ENCODE assay signal across 9 cellular contexts in genomic region chr12:98424726-98425401, GRCh38.
DNase-seq lines count a peak whose midpoint lies in the region; ATAC-seq and TF ChIP-seq lines count a peak whose summit lies in the region.
"Had no signal": no experiment of that assay in that cellular context is flagged by ENCODE, and none has a peak within 500 bp of the region (broad histone marks: within the 10 kb centered on the region; RNA-seq: fewer than 3 reads in every experiment).

No MANE protein-coding gene starts in this region.

- H3K4me3 ChIP-seq in body of pancreas, result no peak overlapping the region
- H3K4me3 ChIP-seq: BLaER1 had no signal

- intact Hi-C loops in body of pancreas (cut with DNase I), result loop anchor here (10.0 kb wide), 1 partner anchor 100 kb away; no protein-coding TSS in a partner anchor

- H3K27ac ChIP-seq in body of pancreas, result no peak overlapping the region
- H3K27ac ChIP-seq: BLaER1 had no signal

- peaks cover 14% of the 10 kb centered on the region for H3K4me1 ChIP-seq in body of pancreas
- H3K4me1 ChIP-seq: BLaER1 had no signal

- WGBS in body of pancreas, 2 donors, result 11 to 17% methylated on average over 8 to 9 of the region's 9 CpGs

- DNase-seq in NCI-H1417 (lab: John Stamatoyannopoulos, UW) (peak; percentile 48 to 72 (median 52)), NCI-H1417 treated with DMSO at 0.1 percent for 48 hours (lab: John Stamatoyannopoulos, UW) (no peak), NCI-H1436 treated with DMSO at 0.1 percent for 48 hours (lab: John Stamatoyannopoulos, UW) (peak; percentile 2), T-helper 2 cell (peak in 4 of 5 experiments; percentile 2 to 65 (median 20)), body of pancreas (peak; percentile 72 to 83 (median 76)), iPS-NIHi11 (ENCODE audit: low spot score) (peak; percentile 76)
- DNase-seq in stimulated activated CD4-positive, alpha-beta T cell treated with anti-CD3 and anti-CD28 coated beads, Interleukin-12 subunit alpha, Interleukin-12 subunit beta, amount 100 ng/mL, for 48 hours (ENCODE audit: low read depth in 2 of 3, low spot score in 1 of 3), result peak; percentile 26 to 52 (median 35)

- H3K9me3 ChIP-seq in body of pancreas, result no peaks in the 10 kb centered on the region
- H3K9me3 ChIP-seq: BLaER1 had no signal

- H3K36me3 ChIP-seq in body of pancreas (replicated peaks in 1 of 2; ENCODE audit: insufficient read depth in 1 of 2, low read depth in 2 of 2), result no peaks in the 10 kb centered on the region
- H3K36me3 ChIP-seq: BLaER1 had no signal

- no peaks in the 10 kb centered on the region for H3K27me3 ChIP-seq in body of pancreas
- H3K27me3 ChIP-seq: BLaER1 had no signal

- ATAC-seq in HG02763 (IDR thresholded peaks at IDR 0.05; ENCODE audit: unreplicated experiment), result peak; percentile 63
- ATAC-seq in body of pancreas, result peak; percentile 92

- no peak for TF ChIP-seq POLR2A in body of pancreas (IDR thresholded peaks at IDR 0.05)

- TF ChIP-seq CTCF in body of pancreas (IDR thresholded peaks at IDR 0.05), result peak; percentile 48 to 78 (median 72)
